ENCODE assay signal across 8 cellular contexts in genomic region chr15:40845036-40845435, GRCh38. TPM values are rescaled to one million over a fixed set of nuclear protein-coding genes. Genes with fewer than 3 reads are reported as not detected.
A peak's percentile ranks its signal among the peaks of the same experiment; 100 is the strongest.
DNase-seq lines count a peak whose midpoint lies in the region; FAIRE-seq and TF ChIP-seq lines count a peak whose summit lies in the region.

No MANE protein-coding gene starts in this region.

- H3K4me1 Mint-ChIP-seq in CD8-positive, alpha-beta memory T cell, result peaks cover 5 to 26% (median 11%) of the 10 kb centered on the region in 3 donors
- H3K4me1 Mint-ChIP-seq in osteocyte (ENCODE audit: unreplicated experiment), result peaks cover 12% of the 10 kb centered on the region

- H3K9ac ChIP-seq in endocrine pancreas (ENCODE audit: control insufficient read depth, insufficient read depth, low read length), result peak overlapping the region; percentile 91

- no peak for TF ChIP-seq CTCF in osteocyte (IDR thresholded peaks at IDR 0.05)

- H3K36me3 ChIP-seq in CD8-positive, alpha-beta memory T cell (ENCODE audit: insufficient read depth, low read length), result no peaks in the 10 kb centered on the region
- H3K36me3 ChIP-seq in endocrine pancreas (ENCODE audit: control insufficient read depth, insufficient read depth, low read length), result no peaks in the 10 kb centered on the region

- no peak for FAIRE-seq in frontal cortex (lab: Jason Lieb, UNC)

- H3K27me3 ChIP-seq in CD8-positive, alpha-beta memory T cell (ENCODE audit: insufficient read depth, low read length, poor library complexity, severe bottlenecking), result no peaks in the 10 kb centered on the region
- H3K27me3 ChIP-seq in endocrine pancreas (ENCODE audit: control insufficient read depth, insufficient read depth, low read length), result no peaks in the 10 kb centered on the region

- H3K36me3 Mint-ChIP-seq in CD8-positive, alpha-beta memory T cell, result peaks cover 0 to 3% (median 0%) of the 10 kb centered on the region in 3 donors
- H3K36me3 Mint-ChIP-seq in osteocyte (ENCODE audit: unreplicated experiment), result no peaks in the 10 kb centered on the region

- H3K4me3 Mint-ChIP-seq in CD8-positive, alpha-beta memory T cell, result peak overlapping the region; percentile 73 to 90 (median 83)
- peak overlapping the region; percentile 71 for H3K4me3 Mint-ChIP-seq in osteocyte (ENCODE audit: unreplicated experiment)

- no peaks in the 10 kb centered on the region for H3K9me3 Mint-ChIP-seq in CD8-positive, alpha-beta memory T cell
- no peaks in the 10 kb centered on the region for H3K9me3 Mint-ChIP-seq in osteocyte (ENCODE audit: unreplicated experiment)

- H3K9me3 ChIP-seq in CD8-positive, alpha-beta memory T cell (ENCODE audit: low read length), result no peaks in the 10 kb centered on the region
- no peaks in the 10 kb centered on the region for H3K9me3 ChIP-seq in endocrine pancreas (ENCODE audit: control insufficient read depth, low read length)

- peak overlapping the region; percentile 60 for H3K4me3 ChIP-seq in CD8-positive, alpha-beta memory T cell (ENCODE audit: low read length)
- H3K4me3 ChIP-seq in endocrine pancreas (ENCODE audit: control insufficient read depth, insufficient read depth, low read length), result peak overlapping the region; percentile 52

- peaks cover 17% of the 10 kb centered on the region for H3K4me1 ChIP-seq in CD8-positive, alpha-beta memory T cell (ENCODE audit: insufficient read depth, low read length)
- no peaks in the 10 kb centered on the region for H3K4me1 ChIP-seq in endocrine pancreas (ENCODE audit: control insufficient read depth, insufficient read depth, low read length)

- peak overlapping the region in 2 of 8 donors; percentile 75 to 87 for H3K27ac Mint-ChIP-seq in CD8-positive, alpha-beta memory T cell
- no peak overlapping the region for H3K27ac Mint-ChIP-seq in osteocyte (ENCODE audit: unreplicated experiment)

- DNase-seq in CD8-positive, alpha-beta memory T cell, result no peak
- DNase-seq in NOMO-1 (lab: John Stamatoyannopoulos, UW; ENCODE audit: unreplicated experiment in 2 of 2) (peak; percentile 44 to 49), osteocyte (ENCODE audit: extremely low spot score, unreplicated experiment) (no peak), NCI-H82 treated with DMSO at 0.1 percent for 48 hours (lab: John Stamatoyannopoulos, UW; ENCODE audit: unreplicated experiment) (no peak), SW480 (ENCODE audit: low spot score) (no peak), frontal cortex (ENCODE audit: low spot score in 2 of 2) (no peak)
- DNase-seq in stimulated activated CD4-positive, alpha-beta T cell treated with anti-CD3 and anti-CD28 coated beads, Interleukin-2, amount 100 ng/mL, for 24 hours, result no peak

- CTCF ChIA-PET in CD8-positive, alpha-beta memory T cell (lab: Charles Lee), result interaction anchor here (1.7 to 8.2 kb wide), 2 partner anchors 13 to 28 kb away, joined by 6 to 64 read pairs; no protein-coding TSS in a partner anchor

- peaks cover 10 to 14% of the 10 kb centered on the region in 2 donors for H3K27me3 Mint-ChIP-seq in CD8-positive, alpha-beta memory T cell
- H3K27me3 Mint-ChIP-seq in osteocyte (ENCODE audit: unreplicated experiment), result peaks cover 19% of the 10 kb centered on the region

- POLR2A ChIA-PET in CD8-positive, alpha-beta memory T cell (lab: Charles Lee), result interaction anchor here (0.7 kb wide), 2 partner anchors 47 to 53 kb away, joined by 3 read pairs; no protein-coding TSS in a partner anchor

- no peak overlapping the region for H3K27ac ChIP-seq in CD8-positive, alpha-beta memory T cell (ENCODE audit: low read depth, low read length)

RNA-seq across cellular contexts. Expression of gene SPINT1, which starts 1.2 kb away (rescaled TPM):
- total RNA-seq in CD8-positive, alpha-beta memory T cell, result 1 to 10 TPM; 6.7 to 7.6 TPM
- polyA plus RNA-seq in CD8-positive, alpha-beta memory T cell, result 3.1 TPM
- total RNA-seq in osteocyte, result 5.2 and 5.5 TPM in 2 replicates
- 1.6 TPM for total RNA-seq in frontal cortex

RNA-seq across cellular contexts. Expression of gene PPP1R14D, which starts 16.5 kb away (rescaled TPM):
- not detected for total RNA-seq in CD8-positive, alpha-beta memory T cell
- not detected for polyA plus RNA-seq in CD8-positive, alpha-beta memory T cell
- total RNA-seq in osteocyte, result not detected in 2 replicates
- not detected for total RNA-seq in frontal cortex

RNA-seq across cellular contexts. Expression of gene RHOV, which starts 29.0 kb away (rescaled TPM):
- total RNA-seq in CD8-positive, alpha-beta memory T cell, result under 1 TPM; 0.24 to 0.40 TPM
- not detected for polyA plus RNA-seq in CD8-positive, alpha-beta memory T cell
- total RNA-seq in osteocyte, result 0.34 and 0.46 TPM in 2 replicates
- total RNA-seq in frontal cortex, result 9.4 TPM

RNA-seq across cellular contexts. Expression of gene DNAJC17, which starts 37.8 kb away (rescaled TPM):
- total RNA-seq in CD8-positive, alpha-beta memory T cell, result 10 to 100 TPM; 46.5 to 47.0 TPM
- polyA plus RNA-seq in CD8-positive, alpha-beta memory T cell, result 35.3 TPM
- total RNA-seq in osteocyte, result 38.1 and 39.8 TPM in 2 replicates
- total RNA-seq in frontal cortex, result 15.5 TPM

RNA-seq across cellular contexts. Expression of gene ZFYVE19, which starts 38.1 kb away (rescaled TPM):
- total RNA-seq in CD8-positive, alpha-beta memory T cell, result 10 to 100 TPM; 22.5 to 25.5 TPM
- polyA plus RNA-seq in CD8-positive, alpha-beta memory T cell, result 22.3 TPM
- total RNA-seq in osteocyte, result 21.1 and 23.6 TPM in 2 replicates
- total RNA-seq in frontal cortex, result 18.8 TPM

Comparison
In these comparisons a context has a peak if more than half of its experiments do, and no peak if none do; other contexts are left out.
1. DNase-seq: peak in NOMO-1 (2 of 2); none in CD8-positive, alpha-beta memory T cell (0 of 5), osteocyte (single experiment), NCI-H82 treated with DMSO at 0.1 percent for 48 hours (single experiment), SW480 (single experiment), stimulated activated CD4-positive, alpha-beta T cell treated with anti-CD3 and anti-CD28 coated beads, Interleukin-2, amount 100 ng/mL, for 24 hours (0 of 2) and frontal cortex (0 of 2).